15 cellular contexts compared by ENCODE assay signal in the genomic region with DNA sequence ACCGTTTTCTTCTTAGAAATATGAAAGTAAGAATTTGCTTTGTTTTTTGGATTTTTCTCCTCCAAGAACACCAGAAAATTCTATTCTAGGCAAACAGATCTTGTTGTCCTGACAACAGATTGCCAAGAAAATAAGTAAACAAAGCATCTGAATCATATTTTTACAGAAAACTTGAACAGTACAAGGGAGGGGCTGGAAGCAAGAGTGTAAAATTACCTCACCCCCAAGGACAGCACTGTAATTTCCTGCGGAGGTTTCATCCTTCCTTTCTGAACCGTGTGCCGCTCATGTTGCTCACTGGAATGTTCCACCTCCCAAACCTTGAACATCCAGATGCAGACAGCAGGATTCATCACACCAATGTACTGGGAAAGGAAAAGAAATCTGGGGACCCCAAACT.
"Had no signal": no experiment of that assay in that cellular context is flagged by ENCODE, and none has a peak within 500 bp of the region (broad histone marks: within the 10 kb centered on the region; RNA-seq: fewer than 3 reads in every experiment).

No MANE protein-coding gene starts in this region.

- H3K27me3 Mint-ChIP-seq: activated naive CD8-positive, alpha-beta T cell had no signal

- H3K4me3 ChIP-seq: breast epithelium, gastroesophageal sphincter, right atrium auricular region, tibial nerve, vagina had no signal

- H3K9me3 ChIP-seq: breast epithelium, gastroesophageal sphincter, right atrium auricular region, tibial nerve, vagina had no signal

- H3K4me3 Mint-ChIP-seq: activated naive CD8-positive, alpha-beta T cell; neural crest cell; T-helper 2 cell treated with Interferon-gamma antibody and Interleukin-4, amounts not matched to agents 5 μg/mL and 100 μg/mL, for 36 hours had no signal

- ATAC-seq: activated CD4-positive, CD25-positive, alpha-beta regulatory T cell treated with anti-CD3 and anti-CD28 coated beads, Interleukin-2, amount 50 U/mL, for 24 hours; gastroesophageal sphincter; left ventricle myocardium superior had no signal

- DNase-seq: activated effector memory CD4-positive, alpha-beta T cell treated with Interleukin-2 at 50 U/mL for 16 hours; activated T-cell treated with anti-CD3 and anti-CD28 coated beads, Interleukin-2, amount 50 U/mL, for 1 hour; aorta; kidney; left ventricle myocardium superior; small intestine had no signal

- H3K36me3 ChIP-seq: breast epithelium, gastroesophageal sphincter, right atrium auricular region, vagina had no signal

- H3K9me3 Mint-ChIP-seq: neural crest cell; T-helper 2 cell treated with Interferon-gamma antibody and Interleukin-4, amounts not matched to agents 5 μg/mL and 100 μg/mL, for 36 hours had no signal

- H3K27ac Mint-ChIP-seq: activated naive CD8-positive, alpha-beta T cell; T-helper 2 cell treated with Interferon-gamma antibody and Interleukin-4, amounts not matched to agents 5 μg/mL and 100 μg/mL, for 36 hours had no signal

- H3K36me3 Mint-ChIP-seq: activated naive CD8-positive, alpha-beta T cell had no signal

- H3K27me3 ChIP-seq: breast epithelium, gastroesophageal sphincter, right atrium auricular region, tibial nerve, vagina had no signal

- H3K4me1 ChIP-seq: breast epithelium had no signal
